In genomic region chr4:121879135-121879534, GRCh38 we compare ENCODE assay signal across 7 cellular contexts.
"Had no signal": no experiment of that assay in that cellular context is flagged by ENCODE, and none has a peak within 500 bp of the region (broad histone marks: within the 10 kb centered on the region; RNA-seq: fewer than 3 reads in every experiment).

No MANE protein-coding gene starts in this region.

- ATAC-seq: HepG2 had no signal

- FAIRE-seq: HepG2, HTR-8/SVneo had no signal

- H3K9ac ChIP-seq: KMS-11 had no signal

- H3K27ac ChIP-seq: HL-60, KMS-11 had no signal

- H3K4me2 ChIP-seq: KMS-11 had no signal

- DNase-seq: IMR-90, KBM-7, KG1 had no signal
